35 cellular contexts compared by ENCODE assay signal in genomic region chr16:67975321-67976105, GRCh38. TPM values are rescaled to one million over a fixed set of nuclear protein-coding genes. Genes with fewer than 3 reads are reported as not detected.
A peak's percentile ranks its signal among the peaks of the same experiment; 100 is the strongest.
DNase-seq lines count a peak whose midpoint lies in the region; ATAC-seq and TF ChIP-seq lines count a peak whose summit lies in the region.
"Had no signal": no experiment of that assay in that cellular context is flagged by ENCODE, and none has a peak within 500 bp of the region (broad histone marks: within the 10 kb centered on the region; RNA-seq: fewer than 3 reads in every experiment).

No MANE protein-coding gene starts in this region.

- H3K36me3 Mint-ChIP-seq in nephron progenitor cell (ENCODE audit: low read depth): no peaks in the 10 kb centered on the region
- no peaks in the 10 kb centered on the region for H3K36me3 Mint-ChIP-seq in type B pancreatic cell
- H3K36me3 Mint-ChIP-seq: activated naive CD8-positive, alpha-beta T cell; CD8-positive, alpha-beta memory T cell; T-cell had no signal

- TF ChIP-seq CTCF in GM12865 (IDR thresholded peaks at IDR 0.05; ENCODE audit: insufficient read depth, low read depth, low read length, missing control alignments): no peak
- no peak for TF ChIP-seq CTCF in nephron progenitor cell (IDR thresholded peaks at IDR 0.05)
- no peak for TF ChIP-seq CTCF in type B pancreatic cell (conservative IDR thresholded peaks at IDR 0.05)

- peak; percentile 80 for DNase-seq in GM12865 (ENCODE audit: low read depth)
- DNase-seq in nephron progenitor cell: no peak
- no peak for DNase-seq in type B pancreatic cell (ENCODE audit: extremely low spot score, unreplicated experiment)
- DNase-seq in NCI-H69 (lab: John Stamatoyannopoulos, UW): no peak
- DNase-seq in activated effector memory CD4-positive, alpha-beta T cell treated with Interleukin-2 at 50 U/mL for 16 hours: no peak
- DNase-seq: ACHN; activated B cell treated with CpG ODN at 0.5 μM for 24 hours; activated CD4-positive, alpha-beta T cell treated with anti-CD3 and anti-CD28 coated beads, Interleukin-2, amount 10 ng/mL, durations not matched to agents 7 days and 5 days; activated effector memory CD4-positive, alpha-beta T cell treated with anti-CD3 and anti-CD28 coated beads, Interleukin-2, amount 50 U/mL, for 16 hours; BE2C; CD8-positive, alpha-beta memory T cell; esophagus squamous epithelium; foreskin keratinocyte; head of caudate nucleus; mesenchymal stem cell; NCI-H1105; NCI-H187 treated with DMSO at 0.1 percent for 48 hours; NCI-H2171; retina; stimulated activated naive CD8-positive, alpha-beta T cell treated with anti-CD3 and anti-CD28 coated beads, Interleukin-15, amount 100 ng/mL, for 72 hours; T-cell; thyroid gland had no signal

- H3K27ac Mint-ChIP-seq in nephron progenitor cell (no peak overlapping the region), type B pancreatic cell (no peak overlapping the region)
- H3K27ac Mint-ChIP-seq: activated B cell treated with CpG ODN at 0.5 μM for 24 hours; activated CD4-positive, alpha-beta T cell treated with anti-CD3 and anti-CD28 coated beads, Interleukin-2, amount 10 ng/mL, durations not matched to agents 7 days and 5 days; activated naive CD8-positive, alpha-beta T cell had no signal

- H3K9me3 Mint-ChIP-seq in nephron progenitor cell (no peaks in the 10 kb centered on the region), type B pancreatic cell (no peaks in the 10 kb centered on the region)
- H3K9me3 Mint-ChIP-seq: activated B cell treated with CpG ODN at 0.5 μM for 24 hours; activated CD4-positive, alpha-beta T cell treated with anti-CD3 and anti-CD28 coated beads, Interleukin-2, amount 10 ng/mL, durations not matched to agents 7 days and 5 days; CD8-positive, alpha-beta memory T cell; neural crest cell; stimulated activated naive CD8-positive, alpha-beta T cell treated with anti-CD3 and anti-CD28 coated beads, Interleukin-15, amount 100 ng/mL, for 72 hours; T-cell had no signal

- peaks cover 20% of the 10 kb centered on the region for H3K4me1 Mint-ChIP-seq in nephron progenitor cell
- H3K4me1 Mint-ChIP-seq in type B pancreatic cell (ENCODE audit: unreplicated experiment): no peaks in the 10 kb centered on the region
- H3K4me1 Mint-ChIP-seq: activated CD4-positive, alpha-beta T cell treated with anti-CD3 and anti-CD28 coated beads, Interleukin-2, amount 10 ng/mL, durations not matched to agents 7 days and 5 days; CD8-positive, alpha-beta memory T cell; neural crest cell; T-cell had no signal

- peak overlapping the region; percentile 25 for H3K4me3 Mint-ChIP-seq in nephron progenitor cell
- H3K4me3 Mint-ChIP-seq in type B pancreatic cell: no peak overlapping the region
- H3K4me3 Mint-ChIP-seq: activated B cell treated with CpG ODN at 0.5 μM for 24 hours; activated CD4-positive, alpha-beta T cell treated with anti-CD3 and anti-CD28 coated beads, Interleukin-2, amount 10 ng/mL, durations not matched to agents 7 days and 5 days; activated naive CD8-positive, alpha-beta T cell; CD8-positive, alpha-beta memory T cell; neural crest cell; stimulated activated naive CD8-positive, alpha-beta T cell treated with anti-CD3 and anti-CD28 coated beads, Interleukin-15, amount 100 ng/mL, for 72 hours; T-cell had no signal

- peak; percentile 46 for ATAC-seq in HG03045 (IDR thresholded peaks at IDR 0.05; ENCODE audit: unreplicated experiment)
- ATAC-seq: foreskin keratinocyte; left lobe of liver; stimulated activated naive CD8-positive, alpha-beta T cell treated with anti-CD3 and anti-CD28 coated beads, Interleukin-15, amount 100 ng/mL, for 72 hours; T-cell had no signal

- H3K27me3 Mint-ChIP-seq in nephron progenitor cell (ENCODE audit: low read depth, poor library complexity): peaks cover 44% of the 10 kb centered on the region
- peaks cover 13% of the 10 kb centered on the region for H3K27me3 Mint-ChIP-seq in type B pancreatic cell
- H3K27me3 Mint-ChIP-seq: activated B cell treated with CpG ODN at 0.5 μM for 24 hours; activated naive CD8-positive, alpha-beta T cell; stimulated activated naive CD8-positive, alpha-beta T cell treated with anti-CD3 and anti-CD28 coated beads, Interleukin-15, amount 100 ng/mL, for 72 hours had no signal

- H3K4me3 ChIP-seq in GM12865 (ENCODE audit: low read depth, low read length): peak overlapping the region; percentile 1; the same call in 1 of the 2 replicates
- H3K4me3 ChIP-seq: esophagus squamous epithelium, skin epidermis, thyroid gland had no signal

RNA-seq across cellular contexts. Expression of gene DPEP3, which starts 4.8 kb away (rescaled TPM):
- not detected in 2 replicates for total RNA-seq in type B pancreatic cell (ENCODE audit: low replicate concordance)
- total RNA-seq: cerebellum, Daoy, dermis microvascular lymphatic vessel endothelial cell, esophagus squamous epithelium, foreskin keratinocyte, HT-29, left lobe of liver, M059J, NCI-H460, neural crest cell, OCI-LY7, SK-MEL-5 had no signal

RNA-seq across cellular contexts. Expression of gene SLC12A4, which starts 7.1 kb away (rescaled TPM):
- total RNA-seq in type B pancreatic cell (ENCODE audit: low replicate concordance): 48.1 and 68.8 TPM in 2 replicates

RNA-seq across cellular contexts. Expression of gene DPEP2, which starts 23.8 kb away (rescaled TPM):
- not detected in 2 replicates for total RNA-seq in type B pancreatic cell (ENCODE audit: low replicate concordance)
- total RNA-seq: Daoy, foreskin keratinocyte, HT-29, M059J, NCI-H460, neural crest cell, SK-MEL-5 had no signal

RNA-seq across cellular contexts. Expression of gene LCAT, which starts 31.6 kb away (rescaled TPM):
- total RNA-seq in type B pancreatic cell (ENCODE audit: low replicate concordance): 20.2 and 26.1 TPM in 2 replicates

RNA-seq across cellular contexts. Expression of gene PSMB10, which starts 38.9 kb away (rescaled TPM):
- total RNA-seq in type B pancreatic cell (ENCODE audit: low replicate concordance): 51.9 and 68.8 TPM in 2 replicates
